1 cellular context compared by ENCODE assay signal in the genomic region with DNA sequence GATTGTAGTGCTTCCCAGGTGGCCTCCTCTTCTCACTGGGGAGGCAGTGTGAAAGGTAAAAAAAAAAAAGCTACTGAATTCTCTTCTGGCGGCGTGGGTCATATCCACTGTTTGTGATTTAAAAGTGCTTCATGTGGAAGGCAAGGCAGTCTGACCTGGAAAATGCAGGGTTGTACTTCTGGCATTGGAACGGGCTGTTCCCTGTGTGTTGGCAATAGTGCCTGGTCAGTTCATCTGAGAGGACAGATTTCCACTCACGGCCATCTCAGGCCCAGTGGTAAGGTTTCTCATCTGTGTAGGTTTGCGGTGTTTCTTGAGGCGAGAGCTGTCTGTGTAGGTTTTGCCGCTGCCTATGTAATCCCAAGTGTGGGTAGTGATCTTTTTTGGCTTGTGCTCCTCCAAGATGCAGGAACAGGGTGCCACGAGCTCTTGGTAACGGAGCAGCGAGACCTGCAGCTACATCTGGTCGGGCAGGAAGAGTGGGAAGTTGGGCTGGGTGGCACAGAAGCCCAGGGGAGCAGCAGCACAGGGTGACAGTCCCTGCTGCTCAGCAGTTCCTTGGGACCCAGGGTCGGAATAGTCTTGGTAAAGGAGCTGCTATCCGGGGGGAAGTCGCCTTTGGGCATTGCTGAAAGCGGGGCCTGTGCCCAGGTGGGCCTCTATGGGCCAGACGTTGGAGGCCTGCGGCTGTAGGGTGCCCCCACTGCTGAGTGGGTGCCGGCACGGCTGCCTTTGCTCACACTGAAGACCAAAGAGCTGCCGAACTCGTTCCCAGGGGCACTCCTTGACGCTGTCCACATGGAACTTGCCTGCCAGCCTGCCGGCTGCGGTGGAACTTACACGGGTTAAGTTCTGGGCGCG.
TF ChIP-seq lines count a peak whose summit lies in the region.

No MANE protein-coding gene starts in this region.

TF ChIP-seq in WTC11, 78 proteins besides CTCF, POLR2A, EP300 and RAD21 (continued from another document):
- TF ChIP-seq, protein P1, sequence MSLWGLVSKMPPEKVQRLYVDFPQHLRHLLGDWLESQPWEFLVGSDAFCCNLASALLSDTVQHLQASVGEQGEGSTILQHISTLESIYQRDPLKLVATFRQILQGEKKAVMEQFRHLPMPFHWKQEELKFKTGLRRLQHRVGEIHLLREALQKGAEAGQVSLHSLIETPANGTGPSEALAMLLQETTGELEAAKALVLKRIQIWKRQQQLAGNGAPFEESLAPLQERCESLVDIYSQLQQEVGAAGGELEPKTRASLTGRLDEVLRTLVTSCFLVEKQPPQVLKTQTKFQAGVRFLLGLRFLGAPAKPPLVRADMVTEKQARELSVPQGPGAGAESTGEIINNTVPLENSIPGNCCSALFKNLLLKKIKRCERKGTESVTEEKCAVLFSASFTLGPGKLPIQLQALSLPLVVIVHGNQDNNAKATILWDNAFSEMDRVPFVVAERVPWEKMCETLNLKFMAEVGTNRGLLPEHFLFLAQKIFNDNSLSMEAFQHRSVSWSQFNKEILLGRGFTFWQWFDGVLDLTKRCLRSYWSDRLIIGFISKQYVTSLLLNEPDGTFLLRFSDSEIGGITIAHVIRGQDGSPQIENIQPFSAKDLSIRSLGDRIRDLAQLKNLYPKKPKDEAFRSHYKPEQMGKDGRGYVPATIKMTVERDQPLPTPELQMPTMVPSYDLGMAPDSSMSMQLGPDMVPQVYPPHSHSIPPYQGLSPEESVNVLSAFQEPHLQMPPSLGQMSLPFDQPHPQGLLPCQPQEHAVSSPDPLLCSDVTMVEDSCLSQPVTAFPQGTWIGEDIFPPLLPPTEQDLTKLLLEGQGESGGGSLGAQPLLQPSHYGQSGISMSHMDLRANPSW (CRISPR knock-in tag; conservative IDR thresholded peaks at IDR 0.05; ENCODE audit: low read depth) = no peak
